ENCODE assay signal across 9 cellular contexts in genomic region chr2:27984153-27984552, GRCh38.
"Had no signal": no experiment of that assay in that cellular context is flagged by ENCODE, and none has a peak within 500 bp of the region (broad histone marks: within the 10 kb centered on the region; RNA-seq: fewer than 3 reads in every experiment).

No MANE protein-coding gene starts in this region.

- H3K4me2 ChIP-seq: GM23338 had no signal

- H2AFZ ChIP-seq: GM23248, GM23338 had no signal

- H3K9ac ChIP-seq: GM23248 had no signal

- H3K4me1 ChIP-seq: HAP-1 had no signal

- H3K4me3 ChIP-seq: GM23248, GM23338, HAP-1 had no signal

- DNase-seq: GM23248, GOT3, H7, H9, HCEC 1CT, HFFc6 had no signal

- H3K27ac ChIP-seq: GM23248 had no signal

- ATAC-seq: GM23338, HCT116 had no signal

- H3K9me3 ChIP-seq: HAP-1 had no signal

- H3K36me3 ChIP-seq: HAP-1 had no signal
